8 cellular contexts compared by ENCODE assay signal in genomic region chr6:3977875-3978711, GRCh38.
DNase-seq lines count a peak whose midpoint lies in the region; ATAC-seq, FAIRE-seq and TF ChIP-seq lines count a peak whose summit lies in the region.

No MANE protein-coding gene starts in this region.

- no peak overlapping the region for H3K4me2 ChIP-seq in H1 (ENCODE audit: insufficient read depth in 1 of 2, low read depth in 2 of 2, low read length in 2 of 2)

- no peak overlapping the region for H3K4ac ChIP-seq in H1 (replicated peaks; ENCODE audit: insufficient read length, low read depth, low read length)

- peak; percentile 3 to 5 for DNase-seq in activated CD8-positive, alpha-beta memory T cell treated with anti-CD3 and anti-CD28 coated beads for 1 hour (ENCODE audit: extremely low read depth in 1 of 2, low read depth in 1 of 2)
- no peak for DNase-seq in activated CD8-positive, alpha-beta memory T cell treated with anti-CD3 and anti-CD28 coated beads, Interleukin-2, amount 50 U/mL, for 48 hours
- DNase-seq in NCI-H2227 treated with DMSO at 0.1 percent for 48 hours (lab: John Stamatoyannopoulos, UW) (peak; percentile 64), H1 (ENCODE audit: low read depth in 1 of 2, low spot score in 2 of 2) (no peak), mucosa of gallbladder (ENCODE audit: low spot score) (peak; percentile 33)
- DNase-seq in activated CD4-positive, alpha-beta T cell treated with anti-CD3 and anti-CD28 coated beads, Interleukin-2, amount 50 U/mL, for 1 hour: peak; percentile 34

- H3K14ac ChIP-seq in H1 (ENCODE audit: insufficient read length): no peak overlapping the region

- no peak overlapping the region for H2BK12ac ChIP-seq in H1 (ENCODE audit: low read depth, low read length)

- no peaks in the 10 kb centered on the region for H3K36me3 Mint-ChIP-seq in stimulated activated naive CD8-positive, alpha-beta T cell treated with anti-CD3 and anti-CD28 coated beads, Interleukin-15, Interleukin-2, amounts not matched to agents 100 ng/mL and 50 ng/mL, for 24 hours (ENCODE audit: low read depth)

- H3K4me3 ChIP-seq in H1 (ENCODE audit: extremely low read depth in 1 of 4, insufficient read depth in 2 of 4, low read depth in 3 of 4, low read length in 4 of 4): no peak overlapping the region

- peak overlapping the region; percentile 51 for H3K4me3 Mint-ChIP-seq in stimulated activated naive CD8-positive, alpha-beta T cell treated with anti-CD3 and anti-CD28 coated beads, Interleukin-15, Interleukin-2, amounts not matched to agents 100 ng/mL and 50 ng/mL, for 24 hours

- no peak overlapping the region for H2BK20ac ChIP-seq in H1 (ENCODE audit: low read length)

- H3K23me2 ChIP-seq in H1 (ENCODE audit: low read depth, low read length): no peaks in the 10 kb centered on the region

- H3K79me2 ChIP-seq in H1 (ENCODE audit: control insufficient read depth in 1 of 2, insufficient read depth in 2 of 2, low read length in 2 of 2): no peaks in the 10 kb centered on the region

- FAIRE-seq in H1 (lab: Jason Lieb, UNC): peak; percentile 78

- no peaks in the 10 kb centered on the region for H3K79me1 ChIP-seq in H1 (ENCODE audit: low read depth, low read length)

- CTCF ChIA-PET in H1 (lab: Charles Lee; ENCODE audit: partially characterized antibody): interaction anchor here (0.6 to 5.8 kb wide), 61 partner anchors 8 to 717 kb away, joined by 3 to 82 read pairs (median 6); partner anchors contain the start of gene FAM50B

- no peak overlapping the region for H2BK5ac ChIP-seq in H1 (ENCODE audit: low read depth, low read length)

- no peak overlapping the region for H4K5ac ChIP-seq in H1 (ENCODE audit: insufficient read length, low read depth, low read length)

- 69% methylated on average over 16 of the region's 16 CpGs; no CpG with 5 or more reads in 1 of the 2 experiments for WGBS in H1 (ENCODE audit: extremely low coverage in 1 of 2, insufficient coverage in 1 of 2, insufficient read length in 1 of 2, insufficient replicate concordance in 2 of 2, low coverage in 1 of 2, low lambda C conversion rate in 2 of 2, missing lambda C conversion rate in 1 of 2), 2 experiments

- no peak overlapping the region for H3K23ac ChIP-seq in H1 (ENCODE audit: insufficient read length)

- TF ChIP-seq POLR2A in H1 (IDR thresholded peaks at IDR 0.05; ENCODE audit: control extremely low read depth in 1 of 2, low read depth in 2 of 2, low read length in 2 of 2): no peak

- H3K4me1 Mint-ChIP-seq in stimulated activated naive CD8-positive, alpha-beta T cell treated with anti-CD3 and anti-CD28 coated beads, Interleukin-15, Interleukin-2, amounts not matched to agents 100 ng/mL and 50 ng/mL, for 24 hours (ENCODE audit: low read depth): peaks cover 10% of the 10 kb centered on the region

- peak; percentile 80 for ATAC-seq in HG02642 (IDR thresholded peaks at IDR 0.05; ENCODE audit: poor library complexity, unreplicated experiment)

- H3K27me3 Mint-ChIP-seq in stimulated activated naive CD8-positive, alpha-beta T cell treated with anti-CD3 and anti-CD28 coated beads, Interleukin-15, Interleukin-2, amounts not matched to agents 100 ng/mL and 50 ng/mL, for 24 hours: peaks cover 3% of the 10 kb centered on the region

- no peaks in the 10 kb centered on the region for H3K36me3 ChIP-seq in H1 (ENCODE audit: control insufficient read depth in 2 of 4, insufficient read depth in 4 of 4, low read length in 3 of 4)

- H3K27me3 ChIP-seq in H1 (replicated peaks in 1 of 4; ENCODE audit: control insufficient read depth in 3 of 4, extremely low read depth in 1 of 4, insufficient read depth in 3 of 4, low read length in 3 of 4): no peaks in the 10 kb centered on the region

- H4K91ac ChIP-seq in H1 (replicated peaks; ENCODE audit: insufficient read length, low read length): no peak overlapping the region

- H4K8ac ChIP-seq in H1 (ENCODE audit: extremely low read depth, insufficient read depth, low read length): no peak overlapping the region

- no peak overlapping the region for H3K56ac ChIP-seq in H1 (replicated peaks; ENCODE audit: insufficient read length, low read depth, low read length)

- H3K4me1 ChIP-seq in H1 (replicated peaks in 1 of 4; ENCODE audit: control insufficient read depth in 3 of 4, insufficient read depth in 4 of 4, low read length in 3 of 4): peaks cover 0 to 1% (median 0%) of the 10 kb centered on the region in 4 experiments; a peak in 1 of 7 replicates

- no peak overlapping the region for H3K9ac ChIP-seq in H1 (replicated peaks in 1 of 4; ENCODE audit: extremely low read depth in 1 of 4, low read depth in 3 of 4, low read length in 3 of 4)

- POLR2A ChIA-PET in H1 (lab: Charles Lee; ENCODE audit: partially characterized antibody): interaction anchor here (0.6 to 1.5 kb wide), 4 partner anchors 27 to 237 kb away, joined by 3 to 5 read pairs (median 3); partner anchors contain the start of gene FAM50B

- H3K27ac ChIP-seq in H1 (ENCODE audit: low read depth, low read length): no peak overlapping the region

- no peaks in the 10 kb centered on the region for H3K9me3 ChIP-seq in H1 (ENCODE audit: insufficient read depth in 2 of 2, low read depth in 1 of 2, low read length in 1 of 2)

- H3K18ac ChIP-seq in H1 (ENCODE audit: extremely low read depth, low read length): no peak overlapping the region

- no peak overlapping the region for H2BK120ac ChIP-seq in H1 (replicated peaks; ENCODE audit: low read depth, low read length)

- no peaks in the 10 kb centered on the region for H4K20me1 ChIP-seq in H1 (replicated peaks in 1 of 2; ENCODE audit: control insufficient read depth in 1 of 2, insufficient read depth in 2 of 2, low read length in 2 of 2)

- peak; percentile 25 to 65 (median 51) for TF ChIP-seq CTCF in H1 (IDR thresholded peaks at IDR 0.05; ENCODE audit: control extremely low read depth in 1 of 3, insufficient read depth in 1 of 3, low read depth in 1 of 3, low read length in 3 of 3)

- H2AK5ac ChIP-seq in H1 (ENCODE audit: low read depth, low read length): no peak overlapping the region

- no peak for TF ChIP-seq EP300 in H1 (IDR thresholded peaks at IDR 0.05; ENCODE audit: borderline replicate concordance in 1 of 2, low read depth in 2 of 2, low read length in 2 of 2)

- H2AFZ ChIP-seq in H1 (ENCODE audit: low read length): no peak overlapping the region

- TF ChIP-seq RAD21 in H1 (IDR thresholded peaks at IDR 0.05 in 1 of 2, conservative IDR thresholded peaks at IDR 0.05 in 1 of 2; ENCODE audit: low read depth in 2 of 2, low read length in 2 of 2): peak; percentile 60 to 63

- no peak overlapping the region for H2BK15ac ChIP-seq in H1 (ENCODE audit: low read length)

- no peak overlapping the region for H3K27ac Mint-ChIP-seq in stimulated activated naive CD8-positive, alpha-beta T cell treated with anti-CD3 and anti-CD28 coated beads, Interleukin-15, Interleukin-2, amounts not matched to agents 100 ng/mL and 50 ng/mL, for 24 hours

- H3K9me3 Mint-ChIP-seq in stimulated activated naive CD8-positive, alpha-beta T cell treated with anti-CD3 and anti-CD28 coated beads, Interleukin-15, Interleukin-2, amounts not matched to agents 100 ng/mL and 50 ng/mL, for 24 hours: no peaks in the 10 kb centered on the region

TF ChIP-seq in H1, 55 proteins besides CTCF, POLR2A, EP300 and RAD21 (continues in another document):
- no peak for TF ChIP-seq POU5F1 (IDR thresholded peaks at IDR 0.05; ENCODE audit: low read depth, low read length)
- TF ChIP-seq BACH1 (IDR thresholded peaks at IDR 0.05; ENCODE audit: low read length): no peak
- TF ChIP-seq, protein P1, sequence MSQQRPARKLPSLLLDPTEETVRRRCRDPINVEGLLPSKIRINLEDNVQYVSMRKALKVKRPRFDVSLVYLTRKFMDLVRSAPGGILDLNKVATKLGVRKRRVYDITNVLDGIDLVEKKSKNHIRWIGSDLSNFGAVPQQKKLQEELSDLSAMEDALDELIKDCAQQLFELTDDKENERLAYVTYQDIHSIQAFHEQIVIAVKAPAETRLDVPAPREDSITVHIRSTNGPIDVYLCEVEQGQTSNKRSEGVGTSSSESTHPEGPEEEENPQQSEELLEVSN (IDR thresholded peaks at IDR 0.05): no peak
- TF ChIP-seq SP2 (IDR thresholded peaks at IDR 0.05; ENCODE audit: low read length): no peak
- TF ChIP-seq TAF1 (IDR thresholded peaks at IDR 0.05; ENCODE audit: low read depth, low read length): no peak
- TF ChIP-seq ZNF274 (IDR thresholded peaks at IDR 0.05; ENCODE audit: borderline replicate concordance, extremely low read depth, low read length): no peak

Comparison
In these comparisons a context has a peak if more than half of its experiments do, and no peak if none do; other contexts are left out.
1. DNase-seq: peak in activated CD8-positive, alpha-beta memory T cell treated with anti-CD3 and anti-CD28 coated beads for 1 hour (2 of 2), NCI-H2227 treated with DMSO at 0.1 percent for 48 hours (single experiment), activated CD4-positive, alpha-beta T cell treated with anti-CD3 and anti-CD28 coated beads, Interleukin-2, amount 50 U/mL, for 1 hour (single experiment) and mucosa of gallbladder (single experiment); none in activated CD8-positive, alpha-beta memory T cell treated with anti-CD3 and anti-CD28 coated beads, Interleukin-2, amount 50 U/mL, for 48 hours (single experiment) and H1 (0 of 2).